Comparison of ENCODE assay signal across 18 cellular contexts in genomic region chr1:156155760-156156495, GRCh38. TPM values are rescaled to one million over a fixed set of nuclear protein-coding genes. Genes with fewer than 3 reads are reported as not detected.
DNase-seq lines count a peak whose midpoint lies in the region; ATAC-seq and TF ChIP-seq lines count a peak whose summit lies in the region.
"Had no signal": no experiment of that assay in that cellular context is flagged by ENCODE, and none has a peak within 500 bp of the region (broad histone marks: within the 10 kb centered on the region; RNA-seq: fewer than 3 reads in every experiment).

No MANE protein-coding gene starts in this region.

- intact Hi-C loops in spleen (cut with DNase I; ENCODE audit: low total_unique reads): no loop called here
- intact Hi-C loops in heart left ventricle (cut with DNase I): loop anchor here in 2 of 10 donors (5.0 kb wide), 2 partner anchors 41 to 56 kb away; partner anchors contain the start of gene PMF1 (in 1 of the 2)

- no peak overlapping the region for H2AFZ ChIP-seq in Loucy (ENCODE audit: low read length)

- H3K9me3 ChIP-seq in Loucy (ENCODE audit: insufficient read depth, low read depth, low read length) (no peaks in the 10 kb centered on the region), spleen (no peaks in the 10 kb centered on the region), heart left ventricle (no peaks in the 10 kb centered on the region)
- H3K9me3 ChIP-seq: gastroesophageal sphincter had no signal

- no peaks in the 10 kb centered on the region for H3K9me3 Mint-ChIP-seq in activated T-cell treated with anti-CD3 and anti-CD28 coated beads, Interleukin-2, amount 50 U/mL, for 4 hours
- H3K9me3 Mint-ChIP-seq in activated naive CD8-positive, alpha-beta T cell treated with anti-CD3 and anti-CD28 coated beads for 36 hours: no peaks in the 10 kb centered on the region
- H3K9me3 Mint-ChIP-seq: mesothelial cell of epicardium had no signal

- H3K79me2 ChIP-seq in Loucy (ENCODE audit: insufficient read depth, low read length): no peaks in the 10 kb centered on the region

- H3K4me3 ChIP-seq in Loucy (ENCODE audit: low read length, poor library complexity, severe bottlenecking) (peak overlapping the region; percentile 55), spleen (peak overlapping the region in 6 of 8 donors; percentile 10 to 65 (median 32)), heart left ventricle (peak overlapping the region in 1 of 12 donors; percentile 56)
- H3K4me3 ChIP-seq: gastroesophageal sphincter had no signal

- H3K4me1 ChIP-seq in Loucy (ENCODE audit: insufficient read depth, low read length, poor library complexity, severe bottlenecking): peaks cover 38% of the 10 kb centered on the region
- H3K4me1 ChIP-seq in spleen: peaks cover 14 to 100% (median 71%) of the 10 kb centered on the region in 6 donors
- peaks cover 0 to 48% (median 9%) of the 10 kb centered on the region in 12 donors for H3K4me1 ChIP-seq in heart left ventricle

- DNase-seq in activated T-cell treated with anti-CD3 and anti-CD28 coated beads, Interleukin-2, amount 50 U/mL, for 4 hours: no peak
- no peak for DNase-seq in activated T-cell treated with anti-CD3 and anti-CD28 coated beads, Interleukin-2, amount 50 U/mL, for 48 hours
- DNase-seq in activated naive CD8-positive, alpha-beta T cell treated with anti-CD3 and anti-CD28 coated beads for 36 hours: no peak
- DNase-seq in spleen: no peak
- no peak for DNase-seq in heart left ventricle
- no peak for DNase-seq in NCI-H526 treated with DMSO at 0.1 percent for 48 hours (lab: John Stamatoyannopoulos, UW)
- DNase-seq: activated CD8-positive, alpha-beta memory T cell treated with anti-CD3 and anti-CD28 coated beads, Interleukin-2, amount 50 U/mL, for 48 hours; DMS79 treated with DMSO at 0.1 percent for 48 hours; NCI-H1417 treated with DMSO at 0.1 percent for 48 hours; stimulated activated CD4-positive, alpha-beta T cell treated with anti-CD3 and anti-CD28 coated beads, Interleukin-1b, Interleukin-23, amount 100 ng/mL, for 48 hours; T1000 had no signal

- H3K36me3 ChIP-seq in Loucy (ENCODE audit: insufficient read depth, low read length) (no peaks in the 10 kb centered on the region), spleen (peaks cover 0 to 39% (median 0%) of the 10 kb centered on the region in 6 donors), heart left ventricle (no peaks in the 10 kb centered on the region)
- H3K36me3 ChIP-seq: gastroesophageal sphincter had no signal

- H3K27me3 Mint-ChIP-seq in activated T-cell treated with anti-CD3 and anti-CD28 coated beads, Interleukin-2, amount 50 U/mL, for 4 hours (ENCODE audit: low read depth): peaks cover 2% of the 10 kb centered on the region
- peaks cover 3% of the 10 kb centered on the region for H3K27me3 Mint-ChIP-seq in activated naive CD8-positive, alpha-beta T cell treated with anti-CD3 and anti-CD28 coated beads for 36 hours

- H3K4me3 Mint-ChIP-seq in activated T-cell treated with anti-CD3 and anti-CD28 coated beads, Interleukin-2, amount 50 U/mL, for 4 hours: peak overlapping the region; percentile 83
- H3K4me3 Mint-ChIP-seq in activated naive CD8-positive, alpha-beta T cell treated with anti-CD3 and anti-CD28 coated beads for 36 hours: peak overlapping the region; percentile 81
- H3K4me3 Mint-ChIP-seq: brain, mesothelial cell of epicardium had no signal

- no peak for ATAC-seq in activated T-cell treated with anti-CD3 and anti-CD28 coated beads, Interleukin-2, amount 50 U/mL, for 4 hours
- ATAC-seq in GM18861 (IDR thresholded peaks at IDR 0.05; ENCODE audit: unreplicated experiment): no peak
- no peak for ATAC-seq in heart left ventricle
- ATAC-seq: gastroesophageal sphincter, HCT116 had no signal

- 37 to 51% (median 40%) methylated on average over 11 of the region's 11 CpGs for WGBS in spleen, 5 donors
- WGBS in heart left ventricle, 4 donors: 58 to 78% (median 63%) methylated on average over 11 of the region's 11 CpGs

- peaks cover 71% of the 10 kb centered on the region for H3K4me1 Mint-ChIP-seq in activated T-cell treated with anti-CD3 and anti-CD28 coated beads, Interleukin-2, amount 50 U/mL, for 4 hours (ENCODE audit: low read depth)
- H3K4me1 Mint-ChIP-seq in activated naive CD8-positive, alpha-beta T cell treated with anti-CD3 and anti-CD28 coated beads for 36 hours: peaks cover 54% of the 10 kb centered on the region

- TF ChIP-seq CTCF in Loucy (conservative IDR thresholded peaks at IDR 0.05; ENCODE audit: low read length) (no peak), spleen (IDR thresholded peaks at IDR 0.05 in 8 of 11, conservative IDR thresholded peaks at IDR 0.05 in 3 of 11) (no peak), heart left ventricle (IDR thresholded peaks at IDR 0.05) (no peak)

- H3K27ac ChIP-seq in spleen: peak overlapping the region in 5 of 8 donors; percentile 76 to 92 (median 86)
- peak overlapping the region in 1 of 12 donors; percentile 32 for H3K27ac ChIP-seq in heart left ventricle
- H3K27ac ChIP-seq: gastroesophageal sphincter had no signal

- H3K9me2 ChIP-seq in Loucy (replicated peaks; ENCODE audit: low read depth, low read length): no peaks in the 10 kb centered on the region

- H3K4me2 ChIP-seq in Loucy (ENCODE audit: low read depth, low read length, poor library complexity, severe bottlenecking): peak overlapping the region; percentile 61

- no peaks in the 10 kb centered on the region for H3F3A ChIP-seq in Loucy (ENCODE audit: low read depth)

- peak overlapping the region; percentile 13 for H3K27ac Mint-ChIP-seq in activated naive CD8-positive, alpha-beta T cell treated with anti-CD3 and anti-CD28 coated beads for 36 hours
- H3K27ac Mint-ChIP-seq: brain, mesothelial cell of epicardium had no signal

- H3K9ac ChIP-seq in Loucy (ENCODE audit: low read depth, low read length, poor library complexity, severe bottlenecking): peak overlapping the region; percentile 44

- H3K36me3 Mint-ChIP-seq in activated T-cell treated with anti-CD3 and anti-CD28 coated beads, Interleukin-2, amount 50 U/mL, for 4 hours (ENCODE audit: insufficient read depth): peaks cover 3% of the 10 kb centered on the region
- no peaks in the 10 kb centered on the region for H3K36me3 Mint-ChIP-seq in activated naive CD8-positive, alpha-beta T cell treated with anti-CD3 and anti-CD28 coated beads for 36 hours
- H3K36me3 Mint-ChIP-seq: brain, mesothelial cell of epicardium had no signal

- H3K27me3 ChIP-seq in Loucy (ENCODE audit: insufficient read depth, low read length, poor library complexity, severe bottlenecking) (no peaks in the 10 kb centered on the region), spleen (replicated peaks in 1 of 7) (peaks cover 0 to 7% (median 0%) of the 10 kb centered on the region in 7 donors), heart left ventricle (peaks cover 0 to 12% (median 0%) of the 10 kb centered on the region in 9 donors)

- H4K20me1 ChIP-seq in Loucy (ENCODE audit: insufficient read depth, low read length, poor library complexity, severe bottlenecking): no peaks in the 10 kb centered on the region

- no peak for TF ChIP-seq POLR2A in spleen (IDR thresholded peaks at IDR 0.05)
- TF ChIP-seq POLR2A in heart left ventricle (IDR thresholded peaks at IDR 0.05): no peak

RNA-seq across cellular contexts. Expression of gene SEMA4A, which starts 2.5 kb away (rescaled TPM):
- total RNA-seq in activated T-cell treated with anti-CD3 and anti-CD28 coated beads, Interleukin-2, amount 50 U/mL, for 4 hours: 10 to 100 TPM; 31.7 to 51.5 (median 37.1) TPM
- total RNA-seq in activated naive CD8-positive, alpha-beta T cell treated with anti-CD3 and anti-CD28 coated beads for 36 hours: 10 to 100 TPM; 13.2 to 16.1 TPM
- total RNA-seq in spleen (10 to 100 TPM; 21.1 to 65.9 (median 37.7) TPM), heart left ventricle (10 to 100 TPM in 1 of 9 donors, 1 to 10 TPM in 5, under 1 TPM in 3; 0.60 to 10.2 (median 1.6) TPM)
- polyA plus RNA-seq in spleen (1 to 10 TPM; 7.1 to 9.3 (median 9.1) TPM), heart left ventricle (1 to 10 TPM in 1 of 2 donors, under 1 TPM in 1; 0.90 to 1.8 TPM)
- total RNA-seq: HT1080 had no signal

RNA-seq across cellular contexts. Expression of gene SLC25A44, which starts 38.0 kb away (rescaled TPM):
- 10 to 100 TPM; 61.3 to 79.7 (median 73.0) TPM for total RNA-seq in activated T-cell treated with anti-CD3 and anti-CD28 coated beads, Interleukin-2, amount 50 U/mL, for 4 hours
- 10 to 100 TPM; 55.0 to 60.7 TPM for total RNA-seq in activated naive CD8-positive, alpha-beta T cell treated with anti-CD3 and anti-CD28 coated beads for 36 hours
- total RNA-seq in spleen: 10 to 100 TPM; 22.8 to 32.7 (median 29.0) TPM
- polyA plus RNA-seq in spleen: 1 to 10 TPM; 4.8 to 8.4 (median 6.2) TPM
- total RNA-seq in heart left ventricle: 10 to 100 TPM; 16.4 to 27.4 (median 20.5) TPM
- 10 to 100 TPM in 1 of 2 donors, 1 to 10 TPM in 1; 5.8 to 29.3 TPM for polyA plus RNA-seq in heart left ventricle

RNA-seq across cellular contexts. Expression of gene LMNA, which starts 41.4 kb away (rescaled TPM):
- total RNA-seq in activated T-cell treated with anti-CD3 and anti-CD28 coated beads, Interleukin-2, amount 50 U/mL, for 4 hours: 100 to 1,000 TPM; 113 to 162 (median 124) TPM
- 10 to 100 TPM; 32.3 to 37.8 TPM for total RNA-seq in activated naive CD8-positive, alpha-beta T cell treated with anti-CD3 and anti-CD28 coated beads for 36 hours
- 100 to 1,000 TPM in 6 of 7 donors, 10 to 100 TPM in 1; 95.1 to 279 (median 124) TPM for total RNA-seq in spleen
- 10 to 100 TPM; 33.9 to 61.1 (median 39.4) TPM for polyA plus RNA-seq in spleen
- 100 to 1,000 TPM; 223 to 396 (median 279) TPM for total RNA-seq in heart left ventricle
- 100 to 1,000 TPM; 257 to 272 TPM for polyA plus RNA-seq in heart left ventricle

RNA-seq across cellular contexts. Expression of gene PMF1, which starts 56.9 kb away (rescaled TPM):
- 100 to 1,000 TPM; 184 to 201 (median 192) TPM for total RNA-seq in activated T-cell treated with anti-CD3 and anti-CD28 coated beads, Interleukin-2, amount 50 U/mL, for 4 hours
- 10 to 100 TPM; 83.4 to 87.3 TPM for total RNA-seq in activated naive CD8-positive, alpha-beta T cell treated with anti-CD3 and anti-CD28 coated beads for 36 hours
- total RNA-seq in spleen (10 to 100 TPM; 43.8 to 74.0 (median 59.5) TPM), heart left ventricle (100 to 1,000 TPM in 1 of 9 donors, 10 to 100 TPM in 8; 57.8 to 116 (median 62.4) TPM)
- polyA plus RNA-seq in spleen (10 to 100 TPM; 66.3 to 97.6 (median 79.3) TPM), heart left ventricle (100 to 1,000 TPM; 104 to 122 TPM)
